ENCODE assay signal across 22 cellular contexts in genomic region chr10:78405781-78406180, GRCh38.
DNase-seq lines count a peak whose midpoint lies in the region; ATAC-seq, FAIRE-seq and TF ChIP-seq lines count a peak whose summit lies in the region.
"Had no signal": no experiment of that assay in that cellular context is flagged by ENCODE, and none has a peak within 500 bp of the region (broad histone marks: within the 10 kb centered on the region; RNA-seq: fewer than 3 reads in every experiment).

No MANE protein-coding gene starts in this region.

- no peak for TF ChIP-seq POLR2A in gastroesophageal sphincter (IDR thresholded peaks at IDR 0.05)

- DNase-seq in AG10803 (ENCODE audit: low read depth): peak; percentile 19
- DNase-seq in coronary artery (ENCODE audit: low spot score): peak; percentile 63
- DNase-seq in small intestine: peak; percentile 12
- no peak for DNase-seq in activated CD8-positive, alpha-beta T cell treated with anti-CD3 and anti-CD28 coated beads, Interleukin-2, amount 10 ng/mL, durations not matched to agents 7 days and 5 days
- DNase-seq in activated T-cell treated with anti-CD3 and anti-CD28 coated beads, Interleukin-2, amount 50 U/mL, for 24 hours: no peak
- DNase-seq: 8988T, COR-L47, DMS 273 treated with DMSO at 0.1 percent for 48 hours, DND-41, KBM-7, NCI-H1417 treated with DMSO at 0.1 percent for 48 hours, NCI-H187 treated with DMSO at 0.1 percent for 48 hours, NCI-H2227 treated with DMSO at 0.1 percent for 48 hours, NCI-H510A treated with DMSO at 0.1 percent for 48 hours, NCI-H774, SHP77 had no signal

- no peak overlapping the region for H3K9ac ChIP-seq in neural cell (ENCODE audit: low read length)

- no peak overlapping the region for H3K27ac ChIP-seq in coronary artery
- peak overlapping the region; percentile 93 for H3K27ac ChIP-seq in neural cell (ENCODE audit: low read length)
- no peak overlapping the region for H3K27ac ChIP-seq in small intestine (ENCODE audit: low read depth in 1 of 2, low read length in 1 of 2)
- no peak overlapping the region for H3K27ac ChIP-seq in gastroesophageal sphincter

- no peak overlapping the region for H2AFZ ChIP-seq in neural cell (ENCODE audit: low read depth, low read length)

- 23 to 52% (median 38%) methylated on average over 6 of the region's 6 CpGs for WGBS in small intestine, 3 donors
- WGBS in gastroesophageal sphincter (ENCODE audit: low coverage in 1 of 2), 2 donors: 72% methylated on average over 2 of the region's 6 CpGs; no CpG with 5 or more reads in 1 of the 2 donors

- peaks cover 9% of the 10 kb centered on the region for H3K4me1 Mint-ChIP-seq in activated CD8-positive, alpha-beta T cell treated with anti-CD3 and anti-CD28 coated beads, Interleukin-2, amount 10 ng/mL, durations not matched to agents 7 days and 5 days (ENCODE audit: low read depth)
- peaks cover 9% of the 10 kb centered on the region for H3K4me1 Mint-ChIP-seq in activated T-cell treated with anti-CD3 and anti-CD28 coated beads, Interleukin-2, amount 50 U/mL, for 24 hours (ENCODE audit: low read depth)

- H3K36me3 ChIP-seq in neural cell (ENCODE audit: insufficient read depth, low read length) (no peaks in the 10 kb centered on the region), small intestine (ENCODE audit: control insufficient read depth in 2 of 2, insufficient read depth in 2 of 2, low read length in 2 of 2) (no peaks in the 10 kb centered on the region), gastroesophageal sphincter (no peaks in the 10 kb centered on the region)
- H3K36me3 ChIP-seq: HAP-1 had no signal

- TF ChIP-seq CTCF in AG10803 (conservative IDR thresholded peaks at IDR 0.05; ENCODE audit: low read length) (no peak), coronary artery (IDR thresholded peaks at IDR 0.05) (no peak), neural cell (IDR thresholded peaks at IDR 0.05; ENCODE audit: poor library complexity, severe bottlenecking) (no peak), gastroesophageal sphincter (IDR thresholded peaks at IDR 0.05) (no peak)

- H3K27ac Mint-ChIP-seq in activated CD8-positive, alpha-beta T cell treated with anti-CD3 and anti-CD28 coated beads, Interleukin-2, amount 10 ng/mL, durations not matched to agents 7 days and 5 days: no peak overlapping the region
- H3K27ac Mint-ChIP-seq in activated T-cell treated with anti-CD3 and anti-CD28 coated beads, Interleukin-2, amount 50 U/mL, for 24 hours: no peak overlapping the region
- H3K27ac Mint-ChIP-seq: B cell had no signal

- POLR2A ChIA-PET in activated CD8-positive, alpha-beta T cell treated with anti-CD3 and anti-CD28 coated beads, Interleukin-2, amount 10 ng/mL, durations not matched to agents 7 days and 5 days (lab: Charles Lee): no interaction called here

- no peaks in the 10 kb centered on the region for H3K9me2 ChIP-seq in neural cell (ENCODE audit: insufficient read depth, low read length)

- TF ChIP-seq RAD21 in neural cell (conservative IDR thresholded peaks at IDR 0.05): no peak

- H3F3A ChIP-seq in neural cell (ENCODE audit: insufficient read depth, low read length, poor library complexity, severe bottlenecking): no peaks in the 10 kb centered on the region

- H3K4me2 ChIP-seq in neural cell (ENCODE audit: low read length): no peak overlapping the region

- TF ChIP-seq EP300 in neural cell (conservative IDR thresholded peaks at IDR 0.05; ENCODE audit: poor library complexity, severe bottlenecking) (no peak), gastroesophageal sphincter (IDR thresholded peaks at IDR 0.05) (no peak)

- H3K9me3 ChIP-seq in neural cell (ENCODE audit: low read length) (no peaks in the 10 kb centered on the region), small intestine (ENCODE audit: control insufficient read depth, low read depth) (no peaks in the 10 kb centered on the region), gastroesophageal sphincter (no peaks in the 10 kb centered on the region)
- H3K9me3 ChIP-seq: HAP-1 had no signal

- no peaks in the 10 kb centered on the region for H3K4me1 ChIP-seq in small intestine (ENCODE audit: control insufficient read depth in 2 of 2, insufficient read depth in 1 of 2, low read depth in 1 of 2, low read length in 1 of 2)
- peaks cover 0 to 59% (median 20%) of the 10 kb centered on the region in 3 donors for H3K4me1 ChIP-seq in gastroesophageal sphincter
- H3K4me1 ChIP-seq: HAP-1 had no signal

- H3K36me3 Mint-ChIP-seq in activated CD8-positive, alpha-beta T cell treated with anti-CD3 and anti-CD28 coated beads, Interleukin-2, amount 10 ng/mL, durations not matched to agents 7 days and 5 days (ENCODE audit: low read depth): no peaks in the 10 kb centered on the region
- H3K36me3 Mint-ChIP-seq in activated T-cell treated with anti-CD3 and anti-CD28 coated beads, Interleukin-2, amount 50 U/mL, for 24 hours (ENCODE audit: low read depth): no peaks in the 10 kb centered on the region

- ATAC-seq in gastroesophageal sphincter (no peak), HG03039 (IDR thresholded peaks at IDR 0.05; ENCODE audit: unreplicated experiment) (no peak)
- ATAC-seq in activated CD8-positive, alpha-beta T cell treated with anti-CD3 and anti-CD28 coated beads, Interleukin-2, amount 10 ng/mL, durations not matched to agents 7 days and 5 days: no peak
- ATAC-seq: HepG2 had no signal

- H3K27me3 ChIP-seq in neural cell (ENCODE audit: insufficient read depth, low read depth, low read length): no peaks in the 10 kb centered on the region
- no peaks in the 10 kb centered on the region for H3K27me3 ChIP-seq in small intestine (ENCODE audit: control insufficient read depth in 2 of 2, insufficient read depth in 2 of 2, low read length in 2 of 2)
- no peaks in the 10 kb centered on the region for H3K27me3 ChIP-seq in gastroesophageal sphincter

- H3K4me3 Mint-ChIP-seq in activated CD8-positive, alpha-beta T cell treated with anti-CD3 and anti-CD28 coated beads, Interleukin-2, amount 10 ng/mL, durations not matched to agents 7 days and 5 days: no peak overlapping the region
- H3K4me3 Mint-ChIP-seq in activated T-cell treated with anti-CD3 and anti-CD28 coated beads, Interleukin-2, amount 50 U/mL, for 24 hours: no peak overlapping the region

- H3K4me3 ChIP-seq in AG10803 (ENCODE audit: low read length) (no peak overlapping the region), coronary artery (no peak overlapping the region), neural cell (ENCODE audit: low read length) (no peak overlapping the region), small intestine (ENCODE audit: low read depth in 1 of 2, low read length in 2 of 2) (no peak overlapping the region), gastroesophageal sphincter (no peak overlapping the region)
- H3K4me3 ChIP-seq: HAP-1 had no signal

- CTCF ChIA-PET in activated CD8-positive, alpha-beta T cell treated with anti-CD3 and anti-CD28 coated beads, Interleukin-2, amount 10 ng/mL, durations not matched to agents 7 days and 5 days (lab: Charles Lee): no interaction called here

- no peaks in the 10 kb centered on the region for H3K79me2 ChIP-seq in neural cell (replicated peaks; ENCODE audit: insufficient read depth, low read length)

- peaks cover 11% of the 10 kb centered on the region for H3K27me3 Mint-ChIP-seq in activated CD8-positive, alpha-beta T cell treated with anti-CD3 and anti-CD28 coated beads, Interleukin-2, amount 10 ng/mL, durations not matched to agents 7 days and 5 days (ENCODE audit: low read depth)
- peaks cover 31% of the 10 kb centered on the region for H3K27me3 Mint-ChIP-seq in activated T-cell treated with anti-CD3 and anti-CD28 coated beads, Interleukin-2, amount 50 U/mL, for 24 hours

- no peaks in the 10 kb centered on the region for H4K20me1 ChIP-seq in neural cell (ENCODE audit: insufficient read depth)

- FAIRE-seq in small intestine (lab: Jason Lieb, UNC): no peak
- FAIRE-seq: HepG2 had no signal

- H3K9me3 Mint-ChIP-seq in activated CD8-positive, alpha-beta T cell treated with anti-CD3 and anti-CD28 coated beads, Interleukin-2, amount 10 ng/mL, durations not matched to agents 7 days and 5 days (ENCODE audit: insufficient read depth): no peaks in the 10 kb centered on the region
- no peaks in the 10 kb centered on the region for H3K9me3 Mint-ChIP-seq in activated T-cell treated with anti-CD3 and anti-CD28 coated beads, Interleukin-2, amount 50 U/mL, for 24 hours

TF ChIP-seq in neural cell, 6 proteins besides CTCF, POLR2A, EP300 and RAD21:
- TF ChIP-seq TAF1 (IDR thresholded peaks at IDR 0.05; ENCODE audit: low read depth): no peak

Comparison
In these comparisons a context has a peak if more than half of its experiments do, and no peak if none do; other contexts are left out.
1. DNase-seq: peak in AG10803 (single experiment), coronary artery (single experiment) and small intestine (single experiment); none in activated CD8-positive, alpha-beta T cell treated with anti-CD3 and anti-CD28 coated beads, Interleukin-2, amount 10 ng/mL, durations not matched to agents 7 days and 5 days (single experiment) and activated T-cell treated with anti-CD3 and anti-CD28 coated beads, Interleukin-2, amount 50 U/mL, for 24 hours (single experiment).